In genomic region chr9:83937861-83938455, GRCh38 we compare ENCODE assay signal across 8 cellular contexts. TPM values are rescaled to one million over a fixed set of nuclear protein-coding genes. Genes with fewer than 3 reads are reported as not detected.
DNase-seq lines count a peak whose midpoint lies in the region; ATAC-seq and TF ChIP-seq lines count a peak whose summit lies in the region.

No MANE protein-coding gene starts in this region.

- DNase-seq in DMS 273 (lab: John Stamatoyannopoulos, UW; ENCODE audit: unreplicated experiment): peak; percentile 89
- DNase-seq in DMS 273 treated with DMSO at 0.1 percent for 48 hours (lab: John Stamatoyannopoulos, UW): no peak
- peak; percentile 20 for DNase-seq in effector CD4-positive, alpha-beta T cell
- DNase-seq in medulla oblongata (ENCODE audit: extremely low spot score): peak; percentile 83
- no peak for DNase-seq in occipital lobe (lab: John Stamatoyannopoulos, UW)

- ATAC-seq in GM19452 (IDR thresholded peaks at IDR 0.05; ENCODE audit: unreplicated experiment): peak; percentile 70
- ATAC-seq in SK-N-SH treated with all-trans-retinoic acid at 6 μM for 48 hours: peak; percentile 57

- peak; percentile 66 for TF ChIP-seq CTCF in LNCAP (IDR thresholded peaks at IDR 0.05)

TF ChIP-seq in SK-N-SH treated with all-trans-retinoic acid at 6 μM for 48 hours, 23 proteins besides CTCF, POLR2A, EP300 and RAD21:
- TF ChIP-seq TOX (CRISPR knock-in tag; IDR thresholded peaks at IDR 0.05; ENCODE audit: borderline replicate concordance): no peak
- TF ChIP-seq OSR1 (CRISPR knock-in tag; IDR thresholded peaks at IDR 0.05): no peak
- TF ChIP-seq ZFP3 (CRISPR knock-in tag; IDR thresholded peaks at IDR 0.05): no peak
- TF ChIP-seq GLIS3 (CRISPR knock-in tag; IDR thresholded peaks at IDR 0.05): no peak
- no peak for TF ChIP-seq RARB (CRISPR knock-in tag; IDR thresholded peaks at IDR 0.05)

RNA-seq across cellular contexts. Expression of gene KIF27, which starts 16.7 kb away (rescaled TPM):
- total RNA-seq in occipital lobe: 17.3 TPM

RNA-seq across cellular contexts. Expression of gene HNRNPK, which starts 42.1 kb away (rescaled TPM):
- 769 TPM for total RNA-seq in occipital lobe

RNA-seq across cellular contexts. Expression of gene RMI1, which starts 42.6 kb away (rescaled TPM):
- 18.6 TPM for total RNA-seq in occipital lobe

Comparison
In these comparisons a context has a peak if more than half of its experiments do, and no peak if none do; other contexts are left out.
1. DNase-seq: peak in DMS 273 (single experiment), effector CD4-positive, alpha-beta T cell (single experiment) and medulla oblongata (single experiment); none in DMS 273 treated with DMSO at 0.1 percent for 48 hours (single experiment) and occipital lobe (single experiment).